Comparison of ENCODE assay signal across 8 cellular contexts in the genomic region with DNA sequence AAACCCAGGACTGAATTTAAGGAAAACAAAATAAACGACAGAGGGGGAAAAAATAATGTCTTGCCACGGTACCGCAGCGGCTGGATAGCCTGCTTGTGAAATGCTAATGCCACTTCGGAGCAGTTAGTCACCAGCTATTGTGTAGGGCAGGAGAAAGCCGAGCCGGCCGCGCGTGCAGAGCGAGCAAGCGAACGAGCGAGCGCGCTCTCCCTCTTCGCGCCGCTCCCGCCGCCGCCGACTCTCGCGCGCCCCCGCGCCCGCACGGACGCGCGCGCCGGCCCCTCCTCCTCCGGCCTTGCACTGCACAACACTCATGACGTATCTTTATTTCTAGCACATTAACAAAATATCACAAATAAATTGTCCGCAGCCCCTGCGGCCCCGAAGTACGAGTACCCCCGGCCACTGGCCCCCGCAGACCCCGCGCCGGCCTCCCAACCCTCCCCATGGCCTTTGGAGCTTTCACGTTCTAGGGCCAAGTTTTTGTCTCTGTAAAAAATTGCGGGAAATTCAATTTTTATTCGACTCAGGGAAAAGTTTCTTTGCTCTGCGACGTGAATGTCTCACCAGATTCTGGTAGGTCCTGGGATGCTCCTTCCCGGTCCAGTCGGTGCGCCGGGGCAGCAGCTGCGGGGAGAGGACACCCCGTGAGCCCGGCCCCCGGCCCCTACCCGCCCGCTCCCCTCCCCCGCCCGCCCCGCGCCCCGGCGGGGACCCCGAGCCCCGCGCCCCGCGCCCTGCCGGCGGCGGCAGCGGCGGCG. TPM values are rescaled to one million over a fixed set of nuclear protein-coding genes. Genes with fewer than 3 reads are reported as not detected.
DNase-seq lines count a peak whose midpoint lies in the region; ATAC-seq and TF ChIP-seq lines count a peak whose summit lies in the region.

No MANE protein-coding gene starts in this region.

- TF ChIP-seq CTCF in PC-9 (conservative IDR thresholded peaks at IDR 0.05), result no peak

- peak; percentile 88 for DNase-seq in DMS53 treated with DMSO at 0.1 percent for 48 hours (lab: John Stamatoyannopoulos, UW; ENCODE audit: unreplicated experiment)
- DNase-seq in KBM-7, result peak; percentile 94
- peak; percentile 75 to 92 for DNase-seq in PC-9
- DNase-seq in activated T-cell treated with anti-CD3 and anti-CD28 coated beads, Interleukin-2, amount 50 U/mL, for 4 hours, result peak; percentile 82
- peak; percentile 72 to 79 for DNase-seq in stimulated activated CD8-positive, alpha-beta memory T cell treated with anti-CD3 and anti-CD28 coated beads, Interleukin-7, amount 100 ng/mL, for 1 hour (ENCODE audit: low read depth in 2 of 2)

- H3K4me2 ChIP-seq in PC-9, result peak overlapping the region; percentile 93

- peaks cover 6% of the 10 kb centered on the region for H3K36me3 Mint-ChIP-seq in activated T-cell treated with anti-CD3 and anti-CD28 coated beads, Interleukin-2, amount 50 U/mL, for 4 hours (ENCODE audit: insufficient read depth)

- H3K4me3 ChIP-seq in PC-9 (peak overlapping the region; percentile 76), muscle layer of duodenum (ENCODE audit: low read depth in 1 of 2, low read length in 2 of 2) (peak overlapping the region; percentile 54 to 83)

- H3K4me1 ChIP-seq in PC-9 (replicated peaks; ENCODE audit: insufficient read depth), result peaks cover 22% of the 10 kb centered on the region; the same call in 1 of the 2 replicates
- H3K4me1 ChIP-seq in muscle layer of duodenum (ENCODE audit: control insufficient read depth in 1 of 2, insufficient read depth in 2 of 2, low read length in 2 of 2), result peaks cover 8 to 12% of the 10 kb centered on the region in 2 donors

- no TSS peak for BruUV-seq in PC-9 (replicated peaks; lab: Mats Ljungman, UMichigan)

- in situ Hi-C loops in KBM-7 (cut with MboI; ENCODE audit: low pct_unique_long_range_greater_than_20kb, low sequenced_read_pairs), result no loop called here

- no peaks in the 10 kb centered on the region for H3K9me2 ChIP-seq in PC-9 (ENCODE audit: insufficient read depth)

- H3F3A ChIP-seq in PC-9 (ENCODE audit: insufficient read depth, low read depth), result 0 out of 2 replicates have a peak, but pooled peaks cover 4% of the 10 kb centered on the region

- H3K79me2 ChIP-seq in PC-9 (ENCODE audit: low read depth), result peaks cover 46% of the 10 kb centered on the region

- peak overlapping the region; percentile 81 for H2AFZ ChIP-seq in PC-9

- H3K27me3 ChIP-seq in PC-9 (ENCODE audit: insufficient read depth, low read depth), result no peaks in the 10 kb centered on the region
- no peaks in the 10 kb centered on the region for H3K27me3 ChIP-seq in muscle layer of duodenum (ENCODE audit: low read depth, low read length)

- H3K27me3 Mint-ChIP-seq in activated T-cell treated with anti-CD3 and anti-CD28 coated beads, Interleukin-2, amount 50 U/mL, for 4 hours (ENCODE audit: low read depth), result peaks cover 4% of the 10 kb centered on the region

- H3K36me3 ChIP-seq in PC-9 (ENCODE audit: low read depth) (peaks cover 6% of the 10 kb centered on the region; the same call in 1 of the 2 replicates), muscle layer of duodenum (ENCODE audit: control insufficient read depth in 1 of 2, insufficient read depth in 2 of 2, low read length in 2 of 2) (no peaks in the 10 kb centered on the region)

- intact Hi-C loops in PC-9 (cut with micrococcal nuclease; ENCODE audit: unreplicated experiment), result loop anchor here (2.0 to 10.0 kb wide), 6 partner anchors 90 to 738 kb away; partner anchors contain the start of gene LCA5

- H3K4me1 Mint-ChIP-seq in activated T-cell treated with anti-CD3 and anti-CD28 coated beads, Interleukin-2, amount 50 U/mL, for 4 hours (ENCODE audit: low read depth), result peaks cover 49% of the 10 kb centered on the region

- H3K27ac ChIP-seq in PC-9 (peak overlapping the region; percentile 49), muscle layer of duodenum (ENCODE audit: low read length) (peak overlapping the region; percentile 92)

- CTCF ChIA-PET in PC-9 (lab: Charles Lee), result no interaction called here

- POLR2A ChIA-PET in PC-9 (lab: Charles Lee; ENCODE audit: unreplicated experiment), result interaction anchor here (0.7 kb wide), 2 partner anchors 141 to 1029 kb away, joined by 5 to 6 read pairs; no protein-coding TSS in a partner anchor

- peak; percentile 57 for ATAC-seq in GM21723 (IDR thresholded peaks at IDR 0.05; ENCODE audit: unreplicated experiment)
- ATAC-seq in activated T-cell treated with anti-CD3 and anti-CD28 coated beads, Interleukin-2, amount 50 U/mL, for 4 hours, result peak; percentile 60 to 61
- peak; percentile 93 for ATAC-seq in esophagus mucosa

- H4K20me1 ChIP-seq in PC-9 (ENCODE audit: insufficient read depth), result peaks cover 5% of the 10 kb centered on the region; the same call in 1 of the 2 replicates

- peak overlapping the region; percentile 81 for H3K4me3 Mint-ChIP-seq in activated T-cell treated with anti-CD3 and anti-CD28 coated beads, Interleukin-2, amount 50 U/mL, for 4 hours

- no peaks in the 10 kb centered on the region for H3K9me3 Mint-ChIP-seq in activated T-cell treated with anti-CD3 and anti-CD28 coated beads, Interleukin-2, amount 50 U/mL, for 4 hours

- no peaks in the 10 kb centered on the region for H3K9me3 ChIP-seq in PC-9 (ENCODE audit: insufficient read depth, low read depth)
- H3K9me3 ChIP-seq in muscle layer of duodenum (ENCODE audit: control insufficient read depth in 1 of 2, low read length in 2 of 2), result no peaks in the 10 kb centered on the region

RNA-seq across cellular contexts. Expression of gene PHIP, which starts 1.0 kb away (rescaled TPM):
- total RNA-seq in PC-9 (2021) (20.6 and 29.0 TPM in 2 replicates), esophagus mucosa (12.4 TPM)
- 10 to 100 TPM; 17.0 to 18.4 (median 17.6) TPM for total RNA-seq in activated T-cell treated with anti-CD3 and anti-CD28 coated beads, Interleukin-2, amount 50 U/mL, for 4 hours

Comparison
In these comparisons a context has a peak if more than half of its experiments do, and no peak if none do; other contexts are left out.
1. Peak in every context shown above with its lines: DNase-seq, ATAC-seq, H3K4me3 ChIP-seq and H3K27ac ChIP-seq.